Comparison of ENCODE assay signal across 13 cellular contexts in genomic region chr1:93877529-93877928, GRCh38. TPM values are rescaled to one million over a fixed set of nuclear protein-coding genes. Genes with fewer than 3 reads are reported as not detected.
DNase-seq lines count a peak whose midpoint lies in the region; ATAC-seq, FAIRE-seq and TF ChIP-seq lines count a peak whose summit lies in the region.
"Had no signal": no experiment of that assay in that cellular context is flagged by ENCODE, and none has a peak within 500 bp of the region (broad histone marks: within the 10 kb centered on the region; RNA-seq: fewer than 3 reads in every experiment).

No MANE protein-coding gene starts in this region.

- no peak for DNase-seq in T-helper 1 cell
- no peak for DNase-seq in PC-3
- no peak for DNase-seq in endothelial cell (ENCODE audit: low spot score)
- no peak for DNase-seq in psoas muscle
- DNase-seq in urothelium cell line (ENCODE audit: low spot score), result no peak
- DNase-seq: 8988T, GF-D8, heart left ventricle had no signal

- H3K4me1 ChIP-seq in PC-3 (ENCODE audit: insufficient read depth, low read length) (peaks cover 26% of the 10 kb centered on the region), psoas muscle (peaks cover 23% of the 10 kb centered on the region)
- H3K4me1 ChIP-seq: parathyroid adenoma had no signal

- BruUV-seq in PC-3 (replicated peaks; lab: Mats Ljungman, UMichigan), result no TSS peak

- intact Hi-C loops in PC-3 (cut with micrococcal nuclease) (loop anchor here (10.0 kb wide), 1 partner anchor 433 kb away; the partner anchor contains the start of gene FNBP1L), psoas muscle (cut with DNase I) (no loop called here)

- H3K4me3 Mint-ChIP-seq in T-helper 1 cell treated with Interleukin-12 subunit alpha and Interleukin-12 subunit beta and Interleukin-4 antibody, amounts not matched to agents 30 μg/mL and 1 μg/mL, for 36 hours, result peak overlapping the region; percentile 89
- H3K4me3 Mint-ChIP-seq in endothelial cell (ENCODE audit: unreplicated experiment), result peak overlapping the region; percentile 98

- H3K79me2 ChIP-seq in PC-3 (ENCODE audit: low read length), result peaks cover 58% of the 10 kb centered on the region

- peak overlapping the region; percentile 35 for H3K27ac Mint-ChIP-seq in T-helper 1 cell treated with Interleukin-12 subunit alpha and Interleukin-12 subunit beta and Interleukin-4 antibody, amounts not matched to agents 30 μg/mL and 1 μg/mL, for 36 hours
- no peak overlapping the region for H3K27ac Mint-ChIP-seq in endothelial cell (ENCODE audit: unreplicated experiment)

- peaks cover 5% of the 10 kb centered on the region for H3F3A ChIP-seq in PC-3 (ENCODE audit: low read length, unreplicated experiment)

- no peak overlapping the region for H3K27ac ChIP-seq in PC-3 (ENCODE audit: low read length)
- H3K27ac ChIP-seq in psoas muscle, result peak overlapping the region; percentile 94
- H3K27ac ChIP-seq: cardiac muscle cell had no signal

- TF ChIP-seq CTCF in PC-3 (conservative IDR thresholded peaks at IDR 0.05; ENCODE audit: low read depth, low read length), result no peak
- no peak for TF ChIP-seq CTCF in endothelial cell (IDR thresholded peaks at IDR 0.05; ENCODE audit: unreplicated experiment)
- TF ChIP-seq CTCF in psoas muscle (IDR thresholded peaks at IDR 0.05), result no peak

- 77 to 82% (median 82%) methylated on average over 4 of the region's 4 CpGs for WGBS in psoas muscle, 3 donors

- peak overlapping the region; percentile 90 for H3K4me3 ChIP-seq in PC-3 (ENCODE audit: low read length)
- H3K4me3 ChIP-seq in psoas muscle, result peak overlapping the region; percentile 94

- POLR2A ChIA-PET in PC-3 (lab: Charles Lee; ENCODE audit: unreplicated experiment), result no interaction called here

- no peaks in the 10 kb centered on the region for H3K9me3 Mint-ChIP-seq in T-helper 1 cell treated with Interleukin-12 subunit alpha and Interleukin-12 subunit beta and Interleukin-4 antibody, amounts not matched to agents 30 μg/mL and 1 μg/mL, for 36 hours
- no peaks in the 10 kb centered on the region for H3K9me3 Mint-ChIP-seq in endothelial cell (ENCODE audit: unreplicated experiment)

- no peaks in the 10 kb centered on the region for H3K9me3 ChIP-seq in PC-3 (ENCODE audit: low read length)
- no peaks in the 10 kb centered on the region for H3K9me3 ChIP-seq in psoas muscle
- H3K9me3 ChIP-seq: heart left ventricle had no signal

- peaks cover 37% of the 10 kb centered on the region for H3K36me3 Mint-ChIP-seq in T-helper 1 cell treated with Interleukin-12 subunit alpha and Interleukin-12 subunit beta and Interleukin-4 antibody, amounts not matched to agents 30 μg/mL and 1 μg/mL, for 36 hours (ENCODE audit: low read depth)
- peaks cover 25% of the 10 kb centered on the region for H3K36me3 Mint-ChIP-seq in endothelial cell (ENCODE audit: low read depth, unreplicated experiment)

- FAIRE-seq in urothelium cell line (lab: Jason Lieb, UNC), result no peak

- H2AFZ ChIP-seq in PC-3 (ENCODE audit: low read length), result no peak overlapping the region
- H2AFZ ChIP-seq: parathyroid adenoma had no signal

- no peaks in the 10 kb centered on the region for H3K9me2 ChIP-seq in PC-3 (replicated peaks; ENCODE audit: low read length)

- H3K4me1 Mint-ChIP-seq in T-helper 1 cell treated with Interleukin-12 subunit alpha and Interleukin-12 subunit beta and Interleukin-4 antibody, amounts not matched to agents 30 μg/mL and 1 μg/mL, for 36 hours (ENCODE audit: low read depth), result peaks cover 38% of the 10 kb centered on the region
- H3K4me1 Mint-ChIP-seq in endothelial cell (ENCODE audit: unreplicated experiment), result peaks cover 21% of the 10 kb centered on the region

- CTCF ChIA-PET in PC-3 (lab: Charles Lee), result interaction anchor here (0.5 kb wide), 1 partner anchor 160 kb away, joined by 3 read pairs; no protein-coding TSS in a partner anchor

- no peaks in the 10 kb centered on the region for H3K27me3 ChIP-seq in PC-3 (ENCODE audit: low read length)
- no peaks in the 10 kb centered on the region for H3K27me3 ChIP-seq in psoas muscle (ENCODE audit: insufficient read depth in 3 of 3, low read length in 2 of 3)
- H3K27me3 ChIP-seq: cardiac muscle cell, heart left ventricle had no signal

- peak overlapping the region; percentile 89 for H3K4me2 ChIP-seq in PC-3 (ENCODE audit: low read length)

- H3K9ac ChIP-seq in PC-3 (ENCODE audit: low read length), result peak overlapping the region; percentile 99; the same call in 1 of the 2 replicates
- H3K9ac ChIP-seq: parathyroid adenoma had no signal

- ATAC-seq in PC-3 (no peak), psoas muscle (no peak), HG02973 (IDR thresholded peaks at IDR 0.05; ENCODE audit: unreplicated experiment) (no peak), HG03342 (IDR thresholded peaks at IDR 0.05; ENCODE audit: unreplicated experiment) (no peak)
- ATAC-seq: heart left ventricle had no signal

- H3K27me3 Mint-ChIP-seq in T-helper 1 cell treated with Interleukin-12 subunit alpha and Interleukin-12 subunit beta and Interleukin-4 antibody, amounts not matched to agents 30 μg/mL and 1 μg/mL, for 36 hours (ENCODE audit: low read depth), result no peaks in the 10 kb centered on the region
- H3K27me3 Mint-ChIP-seq in endothelial cell (ENCODE audit: unreplicated experiment), result peaks cover 7% of the 10 kb centered on the region

- peaks cover 35% of the 10 kb centered on the region for H4K20me1 ChIP-seq in PC-3 (ENCODE audit: low read length)

- H3K36me3 ChIP-seq in PC-3 (ENCODE audit: low read depth, low read length), result peaks cover 44% of the 10 kb centered on the region
- H3K36me3 ChIP-seq in psoas muscle (ENCODE audit: insufficient read depth in 1 of 2, low read depth in 1 of 2), result peaks cover 18 to 71% of the 10 kb centered on the region in 2 donors

RNA-seq across cellular contexts. Expression of gene DNTTIP2, which starts 1.5 kb away (rescaled TPM):
- total RNA-seq in PC-3 (2014; rRNA removed) (47.8 and 47.9 TPM in 2 replicates), endothelial cell (ENCODE audit: unreplicated experiment) (61.8 TPM), psoas muscle (100 to 1,000 TPM in 1 of 4 donors, 10 to 100 TPM in 3; 41.9 to 107 (median 83.3) TPM)
- polyA plus RNA-seq in psoas muscle, result 100 to 1,000 TPM in 2 of 3 donors, 10 to 100 TPM in 1; 47.8 to 145 (median 115) TPM

RNA-seq across cellular contexts. Expression of gene GCLM, which starts 31.7 kb away (rescaled TPM):
- total RNA-seq in PC-3 (2014; rRNA removed), result 26.0 and 26.3 TPM in 2 replicates
- total RNA-seq in endothelial cell (ENCODE audit: unreplicated experiment), result 17.1 TPM
- total RNA-seq in psoas muscle, result 10 to 100 TPM; 38.9 to 54.7 (median 42.4) TPM
- 10 to 100 TPM; 22.8 to 63.9 (median 37.7) TPM for polyA plus RNA-seq in psoas muscle
